ENCODE assay signal across 11 cellular contexts in the genomic region with DNA sequence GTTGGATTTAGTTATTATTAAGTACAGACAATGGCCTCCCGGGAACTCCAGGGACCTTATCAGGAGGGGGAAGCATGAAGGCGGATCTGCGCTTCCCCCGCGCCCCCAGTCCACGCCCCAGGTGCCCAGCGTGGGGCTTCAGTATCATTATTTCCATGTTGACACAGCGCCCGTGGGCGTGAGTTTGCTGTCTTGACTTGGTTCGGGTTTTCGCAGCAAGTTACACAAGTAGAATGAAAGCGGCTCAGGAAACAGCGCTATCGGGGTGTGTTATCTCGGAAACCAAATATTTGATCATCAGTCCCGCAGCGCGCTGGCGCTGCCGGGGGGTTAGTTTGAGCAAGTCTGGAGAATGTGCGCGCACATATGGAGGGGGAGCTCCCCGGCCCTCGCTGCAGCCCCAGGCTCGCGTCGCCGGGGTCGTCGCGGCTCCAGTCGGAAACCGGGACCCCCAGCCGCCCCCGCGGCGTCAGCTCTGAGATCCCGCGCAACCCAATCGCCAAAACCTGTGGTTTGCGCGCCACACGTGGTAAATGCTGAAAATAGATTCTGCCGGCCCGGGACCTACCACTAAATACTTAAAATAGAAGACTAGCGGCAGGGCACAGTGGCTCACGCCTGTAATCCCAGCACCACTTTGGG. TPM values are rescaled to one million over a fixed set of nuclear protein-coding genes. Genes with fewer than 3 reads are reported as not detected.
DNase-seq lines count a peak whose midpoint lies in the region; ATAC-seq and TF ChIP-seq lines count a peak whose summit lies in the region.
"Had no signal": no experiment of that assay in that cellular context is flagged by ENCODE, and none has a peak within 500 bp of the region (broad histone marks: within the 10 kb centered on the region; RNA-seq: fewer than 3 reads in every experiment).

No MANE protein-coding gene starts in this region.

- intact Hi-C loops in activated CD4-positive, alpha-beta memory T cell treated with anti-CD3 and anti-CD28 coated beads for 36 hours (cut with micrococcal nuclease) = no loop called here
- intact Hi-C loops in left colon (cut with DNase I, micrococcal nuclease) = no loop called here

- H3K27me3 ChIP-seq in iPS-20b (ENCODE audit: insufficient read depth, low read length) = peaks cover 98% of the 10 kb centered on the region

- CTCF ChIA-PET in activated CD4-positive, alpha-beta memory T cell treated with anti-CD3 and anti-CD28 coated beads for 36 hours (lab: Charles Lee) = no interaction called here
- CTCF ChIA-PET in activated CD4-positive, alpha-beta memory T cell treated with anti-CD3 and anti-CD28 coated beads, Interleukin-2, amount 10 ng/mL, durations not matched to agents 7 days and 5 days (lab: Charles Lee) = no interaction called here

- H3K27ac ChIP-seq in VCaP (peak overlapping the region; percentile 87), iPS-20b (ENCODE audit: low read length) (no peak overlapping the region), substantia nigra (ENCODE audit: low read depth, low read length, poor library complexity, severe bottlenecking) (peak overlapping the region; percentile 21)
- H3K27ac ChIP-seq: Peyer's patch had no signal

- in situ Hi-C loops in GM13976 (cut with MboI; ENCODE audit: low sequenced_read_pairs, unreplicated experiment) = no loop called here

- DNase-seq in activated CD4-positive, alpha-beta memory T cell treated with anti-CD3 and anti-CD28 coated beads for 36 hours = peak; percentile 14
- DNase-seq in activated CD4-positive, alpha-beta memory T cell treated with anti-CD3 and anti-CD28 coated beads, Interleukin-2, amount 10 ng/mL, durations not matched to agents 7 days and 5 days = no peak
- DNase-seq in substantia nigra (lab: John Stamatoyannopoulos, UW) = peak in 2 of 49 donors; percentile 11 to 17
- DNase-seq in left colon = no peak
- no peak for DNase-seq in GM13976 (ENCODE audit: low spot score)
- DNase-seq: activated CD4-positive, alpha-beta T cell treated with anti-CD3 and anti-CD28 coated beads for 4 hours; NCI-H1048; Peyer's patch had no signal

- H3K9ac ChIP-seq in iPS-20b (ENCODE audit: low read depth, low read length) = no peak overlapping the region

- H3K9me3 ChIP-seq in iPS-20b (ENCODE audit: insufficient read depth, low read depth, low read length) = no peaks in the 10 kb centered on the region
- H3K9me3 ChIP-seq: Peyer's patch had no signal

- ATAC-seq in left colon = no peak
- ATAC-seq in GM18909 (IDR thresholded peaks at IDR 0.05; ENCODE audit: poor library complexity, unreplicated experiment) = no peak

- peaks cover 49% of the 10 kb centered on the region for H3K4me1 ChIP-seq in iPS-20b (ENCODE audit: insufficient read depth, low read length)

- peak; percentile 25; the same call in 1 of the 2 replicates for TF ChIP-seq CTCF in VCaP (conservative IDR thresholded peaks at IDR 0.05)
- TF ChIP-seq CTCF in GM13976 (IDR thresholded peaks at IDR 0.05; ENCODE audit: borderline replicate concordance, control extremely low read depth, extremely low read depth, insufficient read depth, missing control alignments) = no peak

- no peak overlapping the region for H3K4me3 Mint-ChIP-seq in activated CD4-positive, alpha-beta memory T cell treated with anti-CD3 and anti-CD28 coated beads for 36 hours
- H3K4me3 Mint-ChIP-seq in activated CD4-positive, alpha-beta memory T cell treated with anti-CD3 and anti-CD28 coated beads, Interleukin-2, amount 10 ng/mL, durations not matched to agents 7 days and 5 days = no peak overlapping the region

- peaks cover 62% of the 10 kb centered on the region for H3K27me3 Mint-ChIP-seq in activated CD4-positive, alpha-beta memory T cell treated with anti-CD3 and anti-CD28 coated beads for 36 hours
- peaks cover 86% of the 10 kb centered on the region for H3K27me3 Mint-ChIP-seq in activated CD4-positive, alpha-beta memory T cell treated with anti-CD3 and anti-CD28 coated beads, Interleukin-2, amount 10 ng/mL, durations not matched to agents 7 days and 5 days

- H3K4me3 ChIP-seq in iPS-20b (ENCODE audit: low read length) = peak overlapping the region; percentile 58

- no peak overlapping the region for H3K27ac Mint-ChIP-seq in activated CD4-positive, alpha-beta memory T cell treated with anti-CD3 and anti-CD28 coated beads for 36 hours
- H3K27ac Mint-ChIP-seq in activated CD4-positive, alpha-beta memory T cell treated with anti-CD3 and anti-CD28 coated beads, Interleukin-2, amount 10 ng/mL, durations not matched to agents 7 days and 5 days = no peak overlapping the region

- H3K9me3 Mint-ChIP-seq in activated CD4-positive, alpha-beta memory T cell treated with anti-CD3 and anti-CD28 coated beads for 36 hours = no peaks in the 10 kb centered on the region
- no peaks in the 10 kb centered on the region for H3K9me3 Mint-ChIP-seq in activated CD4-positive, alpha-beta memory T cell treated with anti-CD3 and anti-CD28 coated beads, Interleukin-2, amount 10 ng/mL, durations not matched to agents 7 days and 5 days

- POLR2A ChIA-PET in activated CD4-positive, alpha-beta memory T cell treated with anti-CD3 and anti-CD28 coated beads for 36 hours (lab: Charles Lee) = no interaction called here
- POLR2A ChIA-PET in activated CD4-positive, alpha-beta memory T cell treated with anti-CD3 and anti-CD28 coated beads, Interleukin-2, amount 10 ng/mL, durations not matched to agents 7 days and 5 days (lab: Charles Lee) = no interaction called here

- H3K36me3 ChIP-seq in iPS-20b (ENCODE audit: insufficient read depth, low read depth, low read length) = no peaks in the 10 kb centered on the region
- H3K36me3 ChIP-seq: Peyer's patch had no signal

- no peaks in the 10 kb centered on the region for H3K36me3 Mint-ChIP-seq in activated CD4-positive, alpha-beta memory T cell treated with anti-CD3 and anti-CD28 coated beads for 36 hours
- no peaks in the 10 kb centered on the region for H3K36me3 Mint-ChIP-seq in activated CD4-positive, alpha-beta memory T cell treated with anti-CD3 and anti-CD28 coated beads, Interleukin-2, amount 10 ng/mL, durations not matched to agents 7 days and 5 days (ENCODE audit: low read depth)

- peaks cover 4% of the 10 kb centered on the region for H3K4me1 Mint-ChIP-seq in activated CD4-positive, alpha-beta memory T cell treated with anti-CD3 and anti-CD28 coated beads for 36 hours (ENCODE audit: low read depth)
- peaks cover 1% of the 10 kb centered on the region for H3K4me1 Mint-ChIP-seq in activated CD4-positive, alpha-beta memory T cell treated with anti-CD3 and anti-CD28 coated beads, Interleukin-2, amount 10 ng/mL, durations not matched to agents 7 days and 5 days

RNA-seq across cellular contexts. Expression of gene BMP7, which starts 2.2 kb away (rescaled TPM):
- total RNA-seq in activated CD4-positive, alpha-beta memory T cell treated with anti-CD3 and anti-CD28 coated beads for 36 hours = not detected
- total RNA-seq in activated CD4-positive, alpha-beta memory T cell treated with anti-CD3 and anti-CD28 coated beads, Interleukin-2, amount 10 ng/mL, durations not matched to agents 7 days and 5 days = not detected
- under 1 TPM; 0.34 to 0.78 TPM for total RNA-seq in left colon
